Comparison of ENCODE assay signal across 33 cellular contexts in genomic region chr1:85480566-85480965, GRCh38. TPM values are rescaled to one million over a fixed set of nuclear protein-coding genes. Genes with fewer than 3 reads are reported as not detected.
DNase-seq lines count a peak whose midpoint lies in the region; ATAC-seq, FAIRE-seq and TF ChIP-seq lines count a peak whose summit lies in the region.
"Had no signal": no experiment of that assay in that cellular context is flagged by ENCODE, and none has a peak within 500 bp of the region (broad histone marks: within the 10 kb centered on the region; RNA-seq: fewer than 3 reads in every experiment).

No MANE protein-coding gene starts in this region.

- POLR2A ChIA-PET in WTC11 (lab: Charles Lee), result no interaction called here

- CTCF ChIA-PET in WTC11 (lab: Charles Lee), result no interaction called here
- CTCF ChIA-PET in activated naive CD4-positive, alpha-beta T cell treated with anti-CD3 and anti-CD28 coated beads for 36 hours (lab: Charles Lee), result no interaction called here

- H3K9me3 Mint-ChIP-seq in HFFc6 (no peaks in the 10 kb centered on the region), WTC11 (no peaks in the 10 kb centered on the region)
- H3K9me3 Mint-ChIP-seq in activated naive CD4-positive, alpha-beta T cell treated with anti-CD3 and anti-CD28 coated beads for 36 hours, result no peaks in the 10 kb centered on the region
- H3K9me3 Mint-ChIP-seq: CD4-positive, alpha-beta T cell; CD4-positive, CD25-positive, alpha-beta regulatory T cell; CD8-positive, alpha-beta memory T cell; CD8-positive, alpha-beta T cell had no signal

- DNase-seq in HFFc6, result no peak
- DNase-seq in RCC 7860 (ENCODE audit: low spot score), result no peak
- no peak for DNase-seq in WTC11 (ENCODE audit: low spot score)
- no peak for DNase-seq in NCI-H128 (lab: John Stamatoyannopoulos, UW; ENCODE audit: unreplicated experiment)
- no peak for DNase-seq in activated naive CD4-positive, alpha-beta T cell treated with anti-CD3 and anti-CD28 coated beads for 36 hours
- DNase-seq: 8988T; ACHN; AML-193; BE2C; C1 segment of cervical spinal cord; Caco-2; Calu3; CD4-positive, alpha-beta memory T cell; CD4-positive, alpha-beta T cell; CD4-positive, CD25-positive, alpha-beta regulatory T cell; CD8-positive, alpha-beta memory T cell; CD8-positive, alpha-beta T cell; COR-L47; DMS 273 treated with DMSO at 0.1 percent for 48 hours; DMS153; DMS53; DMS79; DMS79 treated with DMSO at 0.1 percent for 48 hours; DND-41; EL had no signal

- H3K4me3 Mint-ChIP-seq in HFFc6 (no peak overlapping the region), WTC11 (no peak overlapping the region)
- H3K4me3 Mint-ChIP-seq in activated naive CD4-positive, alpha-beta T cell treated with anti-CD3 and anti-CD28 coated beads for 36 hours, result no peak overlapping the region
- H3K4me3 Mint-ChIP-seq: B cell; CD14-positive monocyte; CD4-positive, alpha-beta memory T cell; CD4-positive, alpha-beta T cell; CD4-positive, CD25-positive, alpha-beta regulatory T cell; CD8-positive, alpha-beta memory T cell; CD8-positive, alpha-beta T cell had no signal

- peak; percentile 44 for FAIRE-seq in RCC 7860 (lab: Jason Lieb, UNC)
- FAIRE-seq in colon (lab: Jason Lieb, UNC), result peak; percentile 66
- FAIRE-seq: A204.1, A549, D721Med had no signal

- H3K27me3 Mint-ChIP-seq in HFFc6 (ENCODE audit: insufficient read depth) (peaks cover 12% of the 10 kb centered on the region), WTC11 (ENCODE audit: low read depth) (peaks cover 2% of the 10 kb centered on the region; the same call in 1 of the 2 replicates)
- H3K27me3 Mint-ChIP-seq in activated naive CD4-positive, alpha-beta T cell treated with anti-CD3 and anti-CD28 coated beads for 36 hours (ENCODE audit: low read depth), result peaks cover 11% of the 10 kb centered on the region
- H3K27me3 Mint-ChIP-seq: CD4-positive, CD25-positive, alpha-beta regulatory T cell had no signal

- H3K36me3 Mint-ChIP-seq in HFFc6 (ENCODE audit: low read depth) (peaks cover 49% of the 10 kb centered on the region), WTC11 (no peaks in the 10 kb centered on the region)
- H3K36me3 Mint-ChIP-seq in activated naive CD4-positive, alpha-beta T cell treated with anti-CD3 and anti-CD28 coated beads for 36 hours (ENCODE audit: low read depth), result no peaks in the 10 kb centered on the region
- H3K36me3 Mint-ChIP-seq: CD14-positive monocyte; CD4-positive, alpha-beta memory T cell; CD4-positive, CD25-positive, alpha-beta regulatory T cell; CD8-positive, alpha-beta memory T cell; CD8-positive, alpha-beta T cell had no signal

- H3K27ac Mint-ChIP-seq in HFFc6, result peak overlapping the region; percentile 68; the same call in 1 of the 2 replicates
- no peak overlapping the region for H3K27ac Mint-ChIP-seq in WTC11
- H3K27ac Mint-ChIP-seq in activated naive CD4-positive, alpha-beta T cell treated with anti-CD3 and anti-CD28 coated beads for 36 hours, result no peak overlapping the region
- H3K27ac Mint-ChIP-seq: B cell; CD14-positive monocyte; CD4-positive, alpha-beta memory T cell; CD4-positive, alpha-beta T cell; CD4-positive, CD25-positive, alpha-beta regulatory T cell; CD8-positive, alpha-beta memory T cell; CD8-positive, alpha-beta T cell had no signal

- H3K4me1 Mint-ChIP-seq in HFFc6 (ENCODE audit: low read depth), result peaks cover 55% of the 10 kb centered on the region
- no peaks in the 10 kb centered on the region for H3K4me1 Mint-ChIP-seq in WTC11
- H3K4me1 Mint-ChIP-seq in activated naive CD4-positive, alpha-beta T cell treated with anti-CD3 and anti-CD28 coated beads for 36 hours (ENCODE audit: low read depth), result no peaks in the 10 kb centered on the region
- H3K4me1 Mint-ChIP-seq: B cell; CD14-positive monocyte; CD4-positive, alpha-beta memory T cell; CD4-positive, CD25-positive, alpha-beta regulatory T cell; CD8-positive, alpha-beta memory T cell had no signal

- intact Hi-C loops in activated naive CD4-positive, alpha-beta T cell treated with anti-CD3 and anti-CD28 coated beads for 36 hours (cut with micrococcal nuclease), result no loop called here

- no peak for TF ChIP-seq CTCF in HFFc6 (IDR thresholded peaks at IDR 0.05)
- TF ChIP-seq CTCF in WTC11 (IDR thresholded peaks at IDR 0.05), result no peak

- ATAC-seq in WTC11 (no peak), GM21576 (IDR thresholded peaks at IDR 0.05; ENCODE audit: unreplicated experiment) (no peak), HG02759 (IDR thresholded peaks at IDR 0.05; ENCODE audit: unreplicated experiment) (no peak)
- ATAC-seq: A549; CD8-positive, alpha-beta T cell had no signal

TF ChIP-seq in WTC11, 78 proteins besides CTCF, POLR2A, EP300 and RAD21:
- TF ChIP-seq NR2C2 (CRISPR knock-in tag; IDR thresholded peaks at IDR 0.05) (no peak), ZNF219 (CRISPR knock-in tag; IDR thresholded peaks at IDR 0.05; ENCODE audit: borderline replicate concordance) (no peak), FOXK1 (CRISPR knock-in tag; IDR thresholded peaks at IDR 0.05) (no peak), ZMAT4 (CRISPR knock-in tag; IDR thresholded peaks at IDR 0.05) (no peak), ZNF232 (CRISPR knock-in tag; IDR thresholded peaks at IDR 0.05) (no peak), RORB (CRISPR knock-in tag; IDR thresholded peaks at IDR 0.05) (no peak), HMGA2 (CRISPR knock-in tag; IDR thresholded peaks at IDR 0.05) (peak; percentile 91), AFF4 (CRISPR knock-in tag; IDR thresholded peaks at IDR 0.05; ENCODE audit: borderline replicate concordance) (no peak)

RNA-seq across cellular contexts. Expression of gene DDAH1, which starts 15.6 kb away (rescaled TPM):
- 100 to 1,000 TPM; 235 to 320 (median 277) TPM for total RNA-seq in HFFc6 (2021; fragmentation: NEBNext Ultra II Directional; extraction: Animal tissue kit (Norgen Biotek cat#: 25700))
- 22.8 to 27.8 TPM (median 27.5 TPM) in 3 replicates for total RNA-seq in WTC11 (2021)
- not detected for total RNA-seq in activated naive CD4-positive, alpha-beta T cell treated with anti-CD3 and anti-CD28 coated beads for 36 hours
- total RNA-seq: B cell; CD4-positive, alpha-beta memory T cell; CD4-positive, alpha-beta T cell; CD8-positive, alpha-beta memory T cell; CD8-positive, alpha-beta T cell had no signal

Comparison
In these comparisons a context has a peak if more than half of its experiments do, and no peak if none do; other contexts are left out.
1. RNA of gene DDAH1, which starts 15.6 kb away (total RNA-seq): 235 to 320 TPM in HFFc6 and 22.8 to 27.8 TPM in WTC11; not detected in activated naive CD4-positive, alpha-beta T cell treated with anti-CD3 and anti-CD28 coated beads for 36 hours; every median in the first group is over 10 times any median in the second.